15 cellular contexts compared by ENCODE assay signal in genomic region chr20:61673152-61673551, GRCh38.
"Had no signal": no experiment of that assay in that cellular context is flagged by ENCODE, and none has a peak within 500 bp of the region (broad histone marks: within the 10 kb centered on the region; RNA-seq: fewer than 3 reads in every experiment).

No MANE protein-coding gene starts in this region.

- FAIRE-seq: small intestine had no signal

- H3K4me3 ChIP-seq: esophagus squamous epithelium, transverse colon had no signal

- H3K27ac ChIP-seq: esophagus squamous epithelium, transverse colon had no signal

- ATAC-seq: left ventricle myocardium superior; natural killer cell treated with Interleukin-12 subunit alpha and Interleukin-12 subunit beta and Interleukin-15 and Interleukin-18, amount 100 ng/mL, for 72 hours; right cardiac atrium; stimulated activated naive CD8-positive, alpha-beta T cell treated with anti-CD3 and anti-CD28 coated beads, Interleukin-15, Interleukin-2, amounts not matched to agents 100 U/mL and 50 U/mL, for 24 hours had no signal

- H3K9me3 ChIP-seq: esophagus squamous epithelium, transverse colon had no signal

- H3K27me3 ChIP-seq: transverse colon had no signal

- DNase-seq: activated CD4-positive, alpha-beta T cell treated with anti-CD3 and anti-CD28 coated beads, Interleukin-2, amount 10 ng/mL, durations not matched to agents 7 days and 5 days; activated naive CD4-positive, alpha-beta T cell treated with Interleukin-2 at 50 U/mL for 16 hours; anterior cingulate cortex; cortex of kidney; effector CD4-positive, alpha-beta T cell; esophagus squamous epithelium; hippocampal formation; kidney glomerular epithelial cell; left ventricle myocardium superior; mesenchymal stem cell; small intestine; stimulated activated naive CD8-positive, alpha-beta T cell treated with anti-CD3 and anti-CD28 coated beads, Interleukin-15, Interleukin-2, amounts not matched to agents 100 U/mL and 50 U/mL, for 24 hours; transverse colon had no signal

- H3K4me1 ChIP-seq: transverse colon had no signal

- H3K36me3 ChIP-seq: esophagus squamous epithelium, transverse colon had no signal
